9 cellular contexts compared by ENCODE assay signal in genomic region chr5:139650689-139651501, GRCh38. TPM values are rescaled to one million over a fixed set of nuclear protein-coding genes. Genes with fewer than 3 reads are reported as not detected.
DNase-seq lines count a peak whose midpoint lies in the region; ATAC-seq lines count a peak whose summit lies in the region.
"Had no signal": no experiment of that assay in that cellular context is flagged by ENCODE, and none has a peak within 500 bp of the region (broad histone marks: within the 10 kb centered on the region; RNA-seq: fewer than 3 reads in every experiment).

No MANE protein-coding gene starts in this region.

- H3K4me3 Mint-ChIP-seq in activated naive CD8-positive, alpha-beta T cell treated with anti-CD3 and anti-CD28 coated beads, Interleukin-2, amount 50 U/mL, for 24 hours: peak overlapping the region; percentile 83

- DNase-seq in NCI-H146 (lab: John Stamatoyannopoulos, UW) (peak; percentile 21), NCI-H146 treated with DMSO at 0.1 percent for 48 hours (lab: John Stamatoyannopoulos, UW; ENCODE audit: unreplicated experiment) (no peak), hepatic stellate cell (ENCODE audit: low spot score) (peak; percentile 82), HT-29 (ENCODE audit: low spot score) (no peak), NCI-H345 (lab: John Stamatoyannopoulos, UW) (no peak)
- no peak for DNase-seq in activated naive CD8-positive, alpha-beta T cell treated with anti-CD3 and anti-CD28 coated beads, Interleukin-2, amount 50 U/mL, for 24 hours

- H3K4me3 ChIP-seq in rectal smooth muscle tissue (ENCODE audit: low read length): peak overlapping the region; percentile 61

- peaks cover 36% of the 10 kb centered on the region for H3K4me1 ChIP-seq in rectal smooth muscle tissue (ENCODE audit: control insufficient read depth, insufficient read depth, low read length)

- no peaks in the 10 kb centered on the region for H3K36me3 Mint-ChIP-seq in activated naive CD8-positive, alpha-beta T cell treated with anti-CD3 and anti-CD28 coated beads, Interleukin-2, amount 50 U/mL, for 24 hours (ENCODE audit: low read depth)

- peaks cover 48% of the 10 kb centered on the region for H3K27me3 Mint-ChIP-seq in activated naive CD8-positive, alpha-beta T cell treated with anti-CD3 and anti-CD28 coated beads, Interleukin-2, amount 50 U/mL, for 24 hours

- ATAC-seq in activated naive CD8-positive, alpha-beta T cell treated with anti-CD3 and anti-CD28 coated beads, Interleukin-2, amount 50 U/mL, for 24 hours: no peak
- ATAC-seq in HG03378 (IDR thresholded peaks at IDR 0.05; ENCODE audit: unreplicated experiment): no peak

- peak overlapping the region; percentile 43 for H3K9ac ChIP-seq in rectal smooth muscle tissue (ENCODE audit: low read length)

- H3K9me3 Mint-ChIP-seq in activated naive CD8-positive, alpha-beta T cell treated with anti-CD3 and anti-CD28 coated beads, Interleukin-2, amount 50 U/mL, for 24 hours: no peaks in the 10 kb centered on the region

- H3K27me3 ChIP-seq in rectal smooth muscle tissue (ENCODE audit: control insufficient read depth, insufficient read depth, low read length): no peaks in the 10 kb centered on the region

- peaks cover 61% of the 10 kb centered on the region for H3K4me1 Mint-ChIP-seq in activated naive CD8-positive, alpha-beta T cell treated with anti-CD3 and anti-CD28 coated beads, Interleukin-2, amount 50 U/mL, for 24 hours

- no peak overlapping the region for H3K27ac Mint-ChIP-seq in activated naive CD8-positive, alpha-beta T cell treated with anti-CD3 and anti-CD28 coated beads, Interleukin-2, amount 50 U/mL, for 24 hours

- H3K36me3 ChIP-seq in rectal smooth muscle tissue (ENCODE audit: control insufficient read depth, insufficient read depth, low read length): no peaks in the 10 kb centered on the region

- H3K27ac ChIP-seq in rectal smooth muscle tissue (ENCODE audit: low read depth, low read length): peak overlapping the region; percentile 76
- H3K27ac ChIP-seq: 22Rv1 had no signal

RNA-seq across cellular contexts. Expression of gene CXXC5, which starts 2.7 kb away (rescaled TPM):
- total RNA-seq in HT-29 (2014; rRNA removed; shearing (Covaris generic)): 211 and 220 TPM in 2 replicates

Comparison
In these comparisons a context has a peak if more than half of its experiments do, and no peak if none do; other contexts are left out.
1. DNase-seq: peak in NCI-H146 (single experiment) and hepatic stellate cell (single experiment); none in NCI-H146 treated with DMSO at 0.1 percent for 48 hours (single experiment), activated naive CD8-positive, alpha-beta T cell treated with anti-CD3 and anti-CD28 coated beads, Interleukin-2, amount 50 U/mL, for 24 hours (single experiment), HT-29 (single experiment) and NCI-H345 (single experiment).